Comparison of ENCODE assay signal across 19 cellular contexts in the genomic region with DNA sequence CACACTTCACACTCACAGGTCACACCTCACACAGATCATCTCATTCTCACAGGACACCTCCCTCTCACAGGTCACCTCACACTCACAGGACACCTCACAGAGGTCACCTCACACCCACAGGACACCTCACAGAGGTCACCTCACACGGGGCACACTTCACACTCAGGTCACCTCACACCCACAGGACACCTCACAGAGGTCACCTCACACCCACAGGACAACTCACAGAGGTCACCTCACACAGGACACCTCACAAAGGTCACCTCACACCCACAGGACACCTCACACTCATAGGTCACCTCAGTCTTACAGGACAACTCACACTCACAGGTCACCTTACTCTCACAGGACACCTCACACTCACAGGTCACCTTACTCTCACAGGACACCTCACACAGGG. TPM values are rescaled to one million over a fixed set of nuclear protein-coding genes. Genes with fewer than 3 reads are reported as not detected.
"Had no signal": no experiment of that assay in that cellular context is flagged by ENCODE, and none has a peak within 500 bp of the region (broad histone marks: within the 10 kb centered on the region; RNA-seq: fewer than 3 reads in every experiment).

No MANE protein-coding gene starts in this region.

RNA-seq across cellular contexts. Expression of gene F7, which starts 6.9 kb away (rescaled TPM):
- total RNA-seq: activated CD4-positive, alpha-beta T cell treated with anti-CD3 and anti-CD28 coated beads, Interleukin-2, amount 10 ng/mL, durations not matched to agents 24 days and 14 days; activated naive CD4-positive, alpha-beta T cell treated with anti-CD3 and anti-CD28 coated beads, Interleukin-2, amount 50 U/mL, for 72 hours; activated T-cell treated with anti-CD3 and anti-CD28 coated beads, Interleukin-2, amount 50 U/mL, for 72 hours; activated T-helper 1 cell treated with anti-CD3 and anti-CD28 coated beads, Interleukin-12 subunit alpha, Interleukin-12 subunit beta, Interleukin-2, Interleukin-4 antibody, amounts not matched to agents 30 ng/mL and 10 ng/mL and 1 ng/mL, durations not matched to agents 14 hours and 24 hours and 36 hours; bronchial epithelial cell; T-helper 1 cell treated with Interleukin-12 subunit alpha and Interleukin-12 subunit beta and Interleukin-4 antibody, amounts not matched to agents 30 ng/mL and 1 ng/mL, for 36 hours; T-helper 17 cell; T-helper 2 cell treated with Interferon-gamma antibody and Interleukin-4, amounts not matched to agents 100 ng/mL and 5 ng/mL, for 36 hours had no signal
- polyA plus RNA-seq: cardiac muscle cell had no signal

RNA-seq across cellular contexts. Expression of gene F10, which starts 10.1 kb away (rescaled TPM):
- total RNA-seq: activated CD4-positive, alpha-beta memory T cell treated with anti-CD3 and anti-CD28 coated beads for 36 hours; activated CD4-positive, alpha-beta T cell treated with anti-CD3 and anti-CD28 coated beads, Interleukin-2, amount 10 ng/mL, durations not matched to agents 24 days and 14 days; activated CD8-positive, alpha-beta memory T cell treated with anti-CD3 and anti-CD28 coated beads for 36 hours; activated CD8-positive, alpha-beta T cell treated with anti-CD3 and anti-CD28 coated beads for 36 hours; activated naive CD4-positive, alpha-beta T cell treated with anti-CD3 and anti-CD28 coated beads, Interleukin-2, amount 50 U/mL, for 72 hours; activated naive CD8-positive, alpha-beta T cell treated with anti-CD3 and anti-CD28 coated beads for 36 hours; activated T-cell treated with anti-CD3 and anti-CD28 coated beads, Interleukin-2, amount 50 U/mL, for 4 hours; activated T-cell treated with anti-CD3 and anti-CD28 coated beads, Interleukin-2, amount 50 U/mL, for 72 hours; activated T-helper 1 cell treated with anti-CD3 and anti-CD28 coated beads, Interleukin-12 subunit alpha, Interleukin-12 subunit beta, Interleukin-2, Interleukin-4 antibody, amounts not matched to agents 30 ng/mL and 10 ng/mL and 1 ng/mL, durations not matched to agents 14 hours and 24 hours and 36 hours; T-cell; T-helper 1 cell treated with Interleukin-12 subunit alpha and Interleukin-12 subunit beta and Interleukin-4 antibody, amounts not matched to agents 30 ng/mL and 1 ng/mL, for 36 hours; T-helper 17 cell; T-helper 2 cell treated with Interferon-gamma antibody and Interleukin-4, amounts not matched to agents 100 ng/mL and 5 ng/mL, for 36 hours had no signal

RNA-seq across cellular contexts. Expression of gene PROZ, which starts 46.0 kb away (rescaled TPM):
- total RNA-seq: activated CD4-positive, alpha-beta memory T cell treated with anti-CD3 and anti-CD28 coated beads for 36 hours; activated CD4-positive, alpha-beta T cell treated with anti-CD3 and anti-CD28 coated beads, Interleukin-2, amount 10 ng/mL, durations not matched to agents 24 days and 14 days; activated CD8-positive, alpha-beta memory T cell treated with anti-CD3 and anti-CD28 coated beads for 36 hours; activated CD8-positive, alpha-beta T cell treated with anti-CD3 and anti-CD28 coated beads for 36 hours; activated T-cell treated with anti-CD3 and anti-CD28 coated beads, Interleukin-2, amount 50 U/mL, for 4 hours; activated T-cell treated with anti-CD3 and anti-CD28 coated beads, Interleukin-2, amount 50 U/mL, for 72 hours; activated T-helper 1 cell treated with anti-CD3 and anti-CD28 coated beads, Interleukin-12 subunit alpha, Interleukin-12 subunit beta, Interleukin-2, Interleukin-4 antibody, amounts not matched to agents 30 ng/mL and 10 ng/mL and 1 ng/mL, durations not matched to agents 14 hours and 24 hours and 36 hours; adrenal gland; ascending aorta; bronchial epithelial cell; cardiac muscle cell; cerebellum; T-cell; T-helper 1 cell treated with Interleukin-12 subunit alpha and Interleukin-12 subunit beta and Interleukin-4 antibody, amounts not matched to agents 30 ng/mL and 1 ng/mL, for 36 hours; T-helper 17 cell; WTC11 had no signal
- polyA plus RNA-seq: adrenal gland had no signal
